ENCODE assay signal across 8 cellular contexts in the genomic region with DNA sequence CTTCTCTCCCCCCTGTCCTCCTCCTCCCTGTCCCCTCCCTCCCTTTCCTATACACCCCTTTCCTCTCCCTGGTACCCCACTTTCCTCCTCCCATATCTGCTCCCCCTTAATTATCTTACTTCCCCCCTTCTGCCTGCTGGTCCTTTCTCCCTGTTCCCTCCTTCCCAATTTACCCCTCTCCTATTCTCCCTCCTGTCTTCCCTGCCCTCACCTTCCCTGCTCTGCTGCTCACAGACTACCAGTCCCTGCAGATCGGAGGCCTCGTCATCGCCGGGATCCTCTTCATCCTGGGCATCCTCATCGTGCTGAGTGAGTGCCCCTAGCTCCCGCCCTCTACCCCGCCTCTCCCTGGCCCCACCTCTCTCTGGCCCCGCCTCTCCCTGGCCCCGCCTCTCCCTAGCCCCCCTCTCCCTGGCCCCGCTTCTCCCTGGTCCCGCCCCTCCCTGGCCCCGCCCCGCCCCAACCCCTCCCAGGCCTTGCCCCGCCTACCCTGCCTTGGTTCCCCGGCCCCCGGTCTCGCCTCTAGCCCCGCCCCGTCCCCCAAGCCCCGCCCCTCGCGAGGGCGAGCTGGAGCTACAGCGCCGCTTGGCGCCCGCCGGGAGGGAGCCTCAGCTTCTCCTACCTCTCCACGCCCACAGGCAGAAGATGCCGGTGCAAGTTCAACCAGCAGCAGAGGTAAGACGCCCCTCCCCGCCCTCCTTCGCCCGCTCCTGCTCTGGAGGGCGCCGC. TPM values are rescaled to one million over a fixed set of nuclear protein-coding genes. Genes with fewer than 3 reads are reported as not detected.
A peak's percentile ranks its signal among the peaks of the same experiment; 100 is the strongest.
DNase-seq lines count a peak whose midpoint lies in the region; ATAC-seq and TF ChIP-seq lines count a peak whose summit lies in the region.

No MANE protein-coding gene starts in this region.

- TF ChIP-seq CTCF in HFF-Myc (IDR thresholded peaks at IDR 0.05; ENCODE audit: low read depth, low read length, missing control alignments): peak; percentile 47

- no peak for ATAC-seq in HG03378 (IDR thresholded peaks at IDR 0.05; ENCODE audit: unreplicated experiment)

- no peak overlapping the region for H3K4me3 ChIP-seq in HFF-Myc (replicated peaks; ENCODE audit: low read depth, low read length)

- peak; percentile 82 for DNase-seq in DMS153 (lab: John Stamatoyannopoulos, UW)
- peak; percentile 48 for DNase-seq in HFF-Myc (ENCODE audit: extremely low read depth, low read depth)
- peak; percentile 95 for DNase-seq in NCI-H2227 treated with DMSO at 0.1 percent for 48 hours (lab: John Stamatoyannopoulos, UW)
- DNase-seq in activated CD4-positive, alpha-beta T cell treated with anti-CD3 and anti-CD28 coated beads for 4 hours: peak; percentile 96 to 97
- peak; percentile 100 for DNase-seq in cerebellum (ENCODE audit: low spot score)
- peak; percentile 87 for DNase-seq in kidney glomerular epithelial cell (lab: John Stamatoyannopoulos, UW)
- DNase-seq in stimulated activated CD4-positive, alpha-beta T cell treated with anti-CD3 and anti-CD28 coated beads, Interleukin-15, amount 100 ng/mL, for 48 hours (ENCODE audit: low read depth in 2 of 2): peak; percentile 95 to 98

RNA-seq across cellular contexts. Expression of gene FXYD7, which starts 2.0 kb away (rescaled TPM):
- 5.2 TPM for total RNA-seq in cerebellum

RNA-seq across cellular contexts. Expression of gene FXYD1, which starts 2.4 kb away (rescaled TPM):
- total RNA-seq in cerebellum: 1.5 TPM

RNA-seq across cellular contexts. Expression of gene LGI4, which starts 6.2 kb away (rescaled TPM):
- 2.7 TPM for total RNA-seq in cerebellum

RNA-seq across cellular contexts. Expression of gene FXYD5, which starts 13.5 kb away (rescaled TPM):
- 1.00 TPM for total RNA-seq in cerebellum

RNA-seq across cellular contexts. Expression of gene FXYD3, which starts 25.4 kb away (rescaled TPM):
- total RNA-seq in cerebellum: 0.45 TPM

Comparison
In these comparisons a context has a peak if more than half of its experiments do, and no peak if none do; other contexts are left out.
1. DNase-seq: peak in every context shown above with its lines; median percentile 100 in cerebellum; 96 in activated CD4-positive, alpha-beta T cell treated with anti-CD3 and anti-CD28 coated beads for 4 hours; 96 in stimulated activated CD4-positive, alpha-beta T cell treated with anti-CD3 and anti-CD28 coated beads, Interleukin-15, amount 100 ng/mL, for 48 hours; 95 in NCI-H2227 treated with DMSO at 0.1 percent for 48 hours; 87 in kidney glomerular epithelial cell; 82 in DMS153; 48 in HFF-Myc.